In genomic region chr10:80459047-80459865, GRCh38 we compare ENCODE assay signal across 8 cellular contexts. TPM values are rescaled to one million over a fixed set of nuclear protein-coding genes. Genes with fewer than 3 reads are reported as not detected.
DNase-seq lines count a peak whose midpoint lies in the region; ATAC-seq and TF ChIP-seq lines count a peak whose summit lies in the region.

No MANE protein-coding gene starts in this region.

- no peaks in the 10 kb centered on the region for H3K9me3 Mint-ChIP-seq in CD8-positive, alpha-beta T cell
- H3K9me3 Mint-ChIP-seq in immature natural killer cell, result no peaks in the 10 kb centered on the region

- peak in 6 of 7 experiments; percentile 54 to 82 (median 74) for DNase-seq in CD8-positive, alpha-beta T cell
- DNase-seq in T follicular helper cell (ENCODE audit: low read depth) (peak; percentile 46), astrocyte of the cerebellum (ENCODE audit: low read depth) (no peak), immature natural killer cell (peak; percentile 54 to 61 (median 60)), NCI-H446 treated with DMSO at 0.1 percent for 48 hours (lab: John Stamatoyannopoulos, UW) (no peak)
- peak; percentile 36 to 47 for DNase-seq in stimulated activated CD8-positive, alpha-beta memory T cell treated with anti-CD3 and anti-CD28 coated beads, Interleukin-4, amount 100 ng/mL, for 1 hour (ENCODE audit: low read depth in 2 of 2, low spot score in 1 of 2)

- peak; percentile 57 for ATAC-seq in CD8-positive, alpha-beta T cell
- peak; percentile 32 for ATAC-seq in GM19328 (IDR thresholded peaks at IDR 0.05; ENCODE audit: unreplicated experiment)
- ATAC-seq in HG03432 (IDR thresholded peaks at IDR 0.05; ENCODE audit: unreplicated experiment), result peak; percentile 54

- peak overlapping the region; percentile 98 for H3K27ac Mint-ChIP-seq in CD8-positive, alpha-beta T cell
- H3K27ac Mint-ChIP-seq in immature natural killer cell, result peak overlapping the region; percentile 92 to 97 (median 96)

- H3K27ac ChIP-seq in CD8-positive, alpha-beta T cell (ENCODE audit: low read depth, low read length), result peak overlapping the region; percentile 39

- H3K4me3 ChIP-seq in CD8-positive, alpha-beta T cell (ENCODE audit: low read depth, low read length), result peak overlapping the region; percentile 51
- no peak overlapping the region for H3K4me3 ChIP-seq in astrocyte of the cerebellum (ENCODE audit: low read depth, low read length)

- H3K4me3 Mint-ChIP-seq in CD8-positive, alpha-beta T cell, result peak overlapping the region; percentile 99
- peak overlapping the region; percentile 97 to 100 (median 99) for H3K4me3 Mint-ChIP-seq in immature natural killer cell

- CTCF ChIA-PET in CD8-positive, alpha-beta T cell (lab: Charles Lee), result interaction anchor here (1.1 to 21.9 kb wide), 7 partner anchors 7 to 77 kb away, joined by 3 to 404 read pairs (median 227); partner anchors contain the start of gene TSPAN14

- no peaks in the 10 kb centered on the region for H3K27me3 Mint-ChIP-seq in CD8-positive, alpha-beta T cell (ENCODE audit: low read depth)
- H3K27me3 Mint-ChIP-seq in immature natural killer cell (ENCODE audit: low read depth in 3 of 3), result peaks cover 6 to 21% (median 7%) of the 10 kb centered on the region in 3 donors

- TF ChIP-seq CTCF in CD8-positive, alpha-beta T cell (IDR thresholded peaks at IDR 0.05), result no peak
- peak; percentile 4 for TF ChIP-seq CTCF in astrocyte of the cerebellum (IDR thresholded peaks at IDR 0.05; ENCODE audit: low read depth, low read length, missing control alignments)

- peaks cover 84% of the 10 kb centered on the region for H3K4me1 Mint-ChIP-seq in CD8-positive, alpha-beta T cell (ENCODE audit: low read depth)
- peaks cover 87 to 94% of the 10 kb centered on the region in 2 donors for H3K4me1 Mint-ChIP-seq in immature natural killer cell

- peaks cover 33% of the 10 kb centered on the region for H3K36me3 Mint-ChIP-seq in CD8-positive, alpha-beta T cell
- H3K36me3 Mint-ChIP-seq in immature natural killer cell, result peaks cover 0 to 14% (median 3%) of the 10 kb centered on the region in 3 donors

- H3K9me3 ChIP-seq in CD8-positive, alpha-beta T cell (ENCODE audit: low read length), result no peaks in the 10 kb centered on the region

- no peaks in the 10 kb centered on the region for H3K36me3 ChIP-seq in CD8-positive, alpha-beta T cell (ENCODE audit: insufficient read depth, low read length)

- POLR2A ChIA-PET in CD8-positive, alpha-beta T cell (lab: Charles Lee), result interaction anchor here (1.1 to 7.3 kb wide), 7 partner anchors 10 to 45 kb away, joined by 3 to 58 read pairs (median 30); no protein-coding TSS in a partner anchor

- intact Hi-C loops in CD8-positive, alpha-beta T cell (cut with DNase I, micrococcal nuclease), result loop anchor here (2.0 to 10.0 kb wide), 3 partner anchors 28 to 254 kb away; partner anchors contain the start of gene ANXA11 (in 2 of the 2)

- in situ Hi-C loops in astrocyte of the cerebellum (cut with HindIII; ENCODE audit: low sequenced_read_pairs), result no loop called here

- H3K4me1 ChIP-seq in CD8-positive, alpha-beta T cell (ENCODE audit: insufficient read depth, low read length), result peaks cover 85% of the 10 kb centered on the region

- H3K27me3 ChIP-seq in CD8-positive, alpha-beta T cell (ENCODE audit: insufficient read depth, low read length), result no peaks in the 10 kb centered on the region

RNA-seq across cellular contexts. Expression of gene TSPAN14, which starts 5.1 kb away (rescaled TPM):
- total RNA-seq in CD8-positive, alpha-beta T cell, result 10 to 100 TPM; 63.9 to 66.1 TPM
- polyA plus RNA-seq in immature natural killer cell, result 100 to 1,000 TPM; 141 to 363 (median 226) TPM

RNA-seq across cellular contexts. Expression of gene PRXL2A, which starts 50.9 kb away (rescaled TPM):
- 1 to 10 TPM; 4.6 to 5.1 TPM for total RNA-seq in CD8-positive, alpha-beta T cell
- polyA plus RNA-seq in immature natural killer cell, result 1 to 10 TPM; 3.9 to 6.3 (median 4.3) TPM

Comparison
In these comparisons a context has a peak if more than half of its experiments do, and no peak if none do; other contexts are left out.
1. DNase-seq: peak in CD8-positive, alpha-beta T cell (6 of 7), T follicular helper cell (single experiment), immature natural killer cell (3 of 3) and stimulated activated CD8-positive, alpha-beta memory T cell treated with anti-CD3 and anti-CD28 coated beads, Interleukin-4, amount 100 ng/mL, for 1 hour (2 of 2); none in astrocyte of the cerebellum (single experiment) and NCI-H446 treated with DMSO at 0.1 percent for 48 hours (single experiment).
2. Peak in every context shown above with its lines, with median percentiles within 50 percentile points of each other: ATAC-seq.